Comparison of ENCODE assay signal across 22 cellular contexts in the genomic region with DNA sequence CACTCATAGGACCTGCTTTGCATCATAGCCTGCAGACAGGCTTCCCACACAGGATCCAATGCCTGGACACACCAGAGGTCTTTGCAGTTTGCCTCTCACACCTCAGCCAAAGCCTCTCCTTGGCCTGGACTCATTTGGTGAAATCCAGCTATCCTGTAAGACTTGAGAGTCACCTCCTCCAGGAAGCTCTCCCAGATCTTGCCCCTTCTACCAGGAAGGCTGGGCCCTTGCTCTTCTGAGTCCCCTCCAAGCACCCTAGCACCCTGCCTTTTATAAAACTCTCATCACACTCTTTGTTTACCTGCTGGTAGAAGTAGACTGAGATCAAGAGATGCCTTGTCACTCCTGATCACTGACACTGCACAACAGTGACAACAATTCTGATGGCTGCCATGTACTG.
A peak's percentile ranks its signal among the peaks of the same experiment; 100 is the strongest.
DNase-seq lines count a peak whose midpoint lies in the region; ATAC-seq, FAIRE-seq and TF ChIP-seq lines count a peak whose summit lies in the region.
"Had no signal": no experiment of that assay in that cellular context is flagged by ENCODE, and none has a peak within 500 bp of the region (broad histone marks: within the 10 kb centered on the region; RNA-seq: fewer than 3 reads in every experiment).

No MANE protein-coding gene starts in this region.

- H3K9me3 Mint-ChIP-seq in MCF 10A (ENCODE audit: unreplicated experiment) (no peaks in the 10 kb centered on the region), type B pancreatic cell (no peaks in the 10 kb centered on the region)

- intact Hi-C loops in MCF 10A (cut with micrococcal nuclease) (loop anchor here (5.0 kb wide), 1 partner anchor 69 kb away; a partner anchor contains a TSS), breast epithelium (cut with DNase I; ENCODE audit: low total_unique reads) (no loop called here), K562 (cut with micrococcal nuclease) (no loop called here)

- no peak for ATAC-seq in K562
- no peak for ATAC-seq in GM19324 (IDR thresholded peaks at IDR 0.05; ENCODE audit: low FRiP score, unreplicated experiment)
- ATAC-seq: Panc1 had no signal

- TF ChIP-seq EP300 in K562 (IDR thresholded peaks at IDR 0.05; ENCODE audit: low read length): no peak

- H3K79me2 ChIP-seq in K562 (ENCODE audit: control insufficient read depth, insufficient read depth, low read length): no peaks in the 10 kb centered on the region

- H3K36me3 Mint-ChIP-seq in MCF 10A (ENCODE audit: insufficient read depth, unreplicated experiment) (no peaks in the 10 kb centered on the region), type B pancreatic cell (no peaks in the 10 kb centered on the region)
- H3K36me3 Mint-ChIP-seq: CD4-positive, CD25-positive, alpha-beta regulatory T cell had no signal

- BruUV-seq in MCF 10A (replicated peaks; lab: Mats Ljungman, UMichigan): no TSS peak
- BruUV-seq in K562 (replicated peaks; lab: Mats Ljungman, UMichigan): no TSS peak

- TF ChIP-seq POLR2A in breast epithelium (IDR thresholded peaks at IDR 0.05) (no peak), K562 (conservative IDR thresholded peaks at IDR 0.05) (no peak), erythroblast (IDR thresholded peaks at IDR 0.05; ENCODE audit: low read length) (no peak)

- H3K4me3 Mint-ChIP-seq in MCF 10A (ENCODE audit: unreplicated experiment): no peak overlapping the region
- H3K4me3 Mint-ChIP-seq in type B pancreatic cell: peak overlapping the region; percentile 23
- H3K4me3 Mint-ChIP-seq: CD4-positive, CD25-positive, alpha-beta regulatory T cell had no signal

- H3K36me3 ChIP-seq in breast epithelium (no peaks in the 10 kb centered on the region), K562 (ENCODE audit: control insufficient read depth, insufficient read depth, low read length) (no peaks in the 10 kb centered on the region)

- H3K9me1 ChIP-seq in K562 (ENCODE audit: control insufficient read depth, insufficient read depth, low read length): no peaks in the 10 kb centered on the region

- H3K27me3 Mint-ChIP-seq in MCF 10A (ENCODE audit: insufficient read depth, unreplicated experiment) (no peaks in the 10 kb centered on the region), type B pancreatic cell (peaks cover 2% of the 10 kb centered on the region)
- H3K27me3 Mint-ChIP-seq: CD4-positive, CD25-positive, alpha-beta regulatory T cell had no signal

- H3K4me2 ChIP-seq in K562 (ENCODE audit: insufficient read depth, low read length): peak overlapping the region; percentile 38

- peaks cover 48% of the 10 kb centered on the region for H3K4me1 Mint-ChIP-seq in MCF 10A (ENCODE audit: insufficient read depth, unreplicated experiment)
- peaks cover 59% of the 10 kb centered on the region for H3K4me1 Mint-ChIP-seq in type B pancreatic cell (ENCODE audit: unreplicated experiment)

- H3K9ac ChIP-seq in K562 (ENCODE audit: insufficient read depth in 1 of 2, low read depth in 2 of 2, low read length in 2 of 2): no peak overlapping the region

- H3K4me3 ChIP-seq in breast epithelium (no peak overlapping the region), K562 (no peak overlapping the region)

- peak overlapping the region in 1 of 2 donors; percentile 20 for H3K27ac ChIP-seq in breast epithelium
- H3K27ac ChIP-seq in K562 (ENCODE audit: extremely low read depth, low read depth, low read length): no peak overlapping the region; the same call in 2 of the 3 replicates
- H3K27ac ChIP-seq: 22Rv1, HL-60 had no signal

- H3K4me1 ChIP-seq in breast epithelium: no peaks in the 10 kb centered on the region
- peaks cover 0 to 16% of the 10 kb centered on the region in 2 experiments; a peak in 2 of 5 replicates for H3K4me1 ChIP-seq in K562 (replicated peaks in 1 of 2; ENCODE audit: control insufficient read depth in 2 of 2, insufficient read depth in 2 of 2, low read length in 2 of 2)

- no peak for FAIRE-seq in K562 (lab: Jason Lieb, UNC)
- FAIRE-seq: G401.6, HepG2 had no signal

- H3K27ac Mint-ChIP-seq in MCF 10A (ENCODE audit: low read depth, unreplicated experiment) (peak overlapping the region; percentile 71), type B pancreatic cell (no peak overlapping the region)

- TF ChIP-seq RAD21 in K562 (CRISPR knock-in tag; conservative IDR thresholded peaks at IDR 0.05 in 1 of 2, IDR thresholded peaks at IDR 0.05 in 1 of 2): no peak

- H2AFZ ChIP-seq in K562 (ENCODE audit: low read depth, low read length): peak overlapping the region; percentile 48

- in situ Hi-C loops in K562 (cut with MboI): no loop called here

- CTCF ChIA-PET in MCF 10A (lab: Yijun Ruan, JAX) (no interaction called here), K562 (lab: Yijun Ruan, JAX; ENCODE audit: low intra/inter-chr PET ratio) (no interaction called here)

- TF ChIP-seq CTCF in MCF 10A (IDR thresholded peaks at IDR 0.05; ENCODE audit: unreplicated experiment) (no peak), breast epithelium (IDR thresholded peaks at IDR 0.05) (no peak), K562 (IDR thresholded peaks at IDR 0.05 in 2 of 3, conservative IDR thresholded peaks at IDR 0.05 in 1 of 3; ENCODE audit: insufficient read depth in 2 of 3, low read depth in 1 of 3, low read length in 3 of 3) (no peak), type B pancreatic cell (conservative IDR thresholded peaks at IDR 0.05) (no peak)

- H4K20me1 ChIP-seq in K562 (replicated peaks; ENCODE audit: control insufficient read depth, insufficient read depth, low read length): no peaks in the 10 kb centered on the region

- H3K9me3 ChIP-seq in breast epithelium (no peaks in the 10 kb centered on the region), K562 (replicated peaks; ENCODE audit: control insufficient read depth, insufficient read depth, low read depth, low read length) (no peaks in the 10 kb centered on the region)

- POLR2A ChIA-PET in MCF 10A (lab: Yijun Ruan, JAX): no interaction called here
- POLR2A ChIA-PET in K562 (lab: Yijun Ruan, JAX): interaction anchor here (1.0 to 1.3 kb wide), 2 partner anchors 9 to 32 kb away, joined by 4 to 6 read pairs; no protein-coding TSS in a partner anchor

- H3K27me3 ChIP-seq in breast epithelium: no peaks in the 10 kb centered on the region
- H3K27me3 ChIP-seq in K562 (ENCODE audit: control insufficient read depth in 2 of 2, insufficient read depth in 2 of 2, low read length in 2 of 2): peaks cover 3 to 9% of the 10 kb centered on the region in 2 experiments; a peak in 2 of 5 replicates

- DNase-seq in MCF 10A (ENCODE audit: unreplicated experiment) (no peak), breast epithelium (ENCODE audit: low spot score in 2 of 2) (no peak), K562 (ENCODE audit: extremely low read depth in 1 of 4, low spot score in 3 of 4) (no peak), erythroblast (lab: John Stamatoyannopoulos, UW) (peak; percentile 23 to 38), type B pancreatic cell (ENCODE audit: extremely low spot score, unreplicated experiment) (no peak), medulla oblongata (ENCODE audit: extremely low spot score) (no peak)
- no peak for DNase-seq in activated CD4-positive, alpha-beta T cell treated with anti-CD3 and anti-CD28 coated beads, Interleukin-2, amount 50 U/mL, for 4 hours
- DNase-seq: CD4-positive, CD25-positive, alpha-beta regulatory T cell; DMS53; Kasumi-1; MV-4-11; NCI-H1105 treated with DMSO at 0.1 percent for 48 hours; NCI-H2029; NCI-H446 treated with DMSO at 0.1 percent for 48 hours; NCI-H526; SHP77 had no signal

TF ChIP-seq in K562, 482 proteins besides CTCF, POLR2A, EP300 and RAD21 (continues in another document):
- TF ChIP-seq ZFP36 (IDR thresholded peaks at IDR 0.05; ENCODE audit: low read depth, low read length, partially characterized antibody) (peak; percentile 96), POLR3G (IDR thresholded peaks at IDR 0.05; ENCODE audit: extremely low read depth, insufficient read length, insufficient replicate concordance) (no peak), MIER1 (IDR thresholded peaks at IDR 0.05; ENCODE audit: low read depth) (no peak)
- TF ChIP-seq, protein P1, sequence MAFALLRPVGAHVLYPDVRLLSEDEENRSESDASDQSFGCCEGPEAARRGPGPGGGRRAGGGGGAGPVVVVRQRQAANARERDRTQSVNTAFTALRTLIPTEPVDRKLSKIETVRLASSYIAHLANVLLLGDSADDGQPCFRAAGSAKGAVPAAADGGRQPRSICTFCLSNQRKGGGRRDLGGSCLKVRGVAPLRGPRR (CRISPR knock-in tag; IDR thresholded peaks at IDR 0.05): no peak
- TF ChIP-seq, protein P2, sequence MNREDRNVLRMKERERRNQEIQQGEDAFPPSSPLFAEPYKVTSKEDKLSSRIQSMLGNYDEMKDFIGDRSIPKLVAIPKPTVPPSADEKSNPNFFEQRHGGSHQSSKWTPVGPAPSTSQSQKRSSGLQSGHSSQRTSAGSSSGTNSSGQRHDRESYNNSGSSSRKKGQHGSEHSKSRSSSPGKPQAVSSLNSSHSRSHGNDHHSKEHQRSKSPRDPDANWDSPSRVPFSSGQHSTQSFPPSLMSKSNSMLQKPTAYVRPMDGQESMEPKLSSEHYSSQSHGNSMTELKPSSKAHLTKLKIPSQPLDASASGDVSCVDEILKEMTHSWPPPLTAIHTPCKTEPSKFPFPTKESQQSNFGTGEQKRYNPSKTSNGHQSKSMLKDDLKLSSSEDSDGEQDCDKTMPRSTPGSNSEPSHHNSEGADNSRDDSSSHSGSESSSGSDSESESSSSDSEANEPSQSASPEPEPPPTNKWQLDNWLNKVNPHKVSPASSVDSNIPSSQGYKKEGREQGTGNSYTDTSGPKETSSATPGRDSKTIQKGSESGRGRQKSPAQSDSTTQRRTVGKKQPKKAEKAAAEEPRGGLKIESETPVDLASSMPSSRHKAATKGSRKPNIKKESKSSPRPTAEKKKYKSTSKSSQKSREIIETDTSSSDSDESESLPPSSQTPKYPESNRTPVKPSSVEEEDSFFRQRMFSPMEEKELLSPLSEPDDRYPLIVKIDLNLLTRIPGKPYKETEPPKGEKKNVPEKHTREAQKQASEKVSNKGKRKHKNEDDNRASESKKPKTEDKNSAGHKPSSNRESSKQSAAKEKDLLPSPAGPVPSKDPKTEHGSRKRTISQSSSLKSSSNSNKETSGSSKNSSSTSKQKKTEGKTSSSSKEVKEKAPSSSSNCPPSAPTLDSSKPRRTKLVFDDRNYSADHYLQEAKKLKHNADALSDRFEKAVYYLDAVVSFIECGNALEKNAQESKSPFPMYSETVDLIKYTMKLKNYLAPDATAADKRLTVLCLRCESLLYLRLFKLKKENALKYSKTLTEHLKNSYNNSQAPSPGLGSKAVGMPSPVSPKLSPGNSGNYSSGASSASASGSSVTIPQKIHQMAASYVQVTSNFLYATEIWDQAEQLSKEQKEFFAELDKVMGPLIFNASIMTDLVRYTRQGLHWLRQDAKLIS (CRISPR knock-in tag; IDR thresholded peaks at IDR 0.05): no peak

Comparison
In these comparisons a context has a peak if more than half of its experiments do, and no peak if none do; other contexts are left out.
1. DNase-seq: peak in erythroblast (2 of 2); none in MCF 10A (single experiment), breast epithelium (0 of 2), K562 (0 of 4), type B pancreatic cell (single experiment), activated CD4-positive, alpha-beta T cell treated with anti-CD3 and anti-CD28 coated beads, Interleukin-2, amount 50 U/mL, for 4 hours (0 of 2) and medulla oblongata (single experiment).